ENCODE assay signal across 8 cellular contexts in genomic region chr9:99907208-99907532, GRCh38. TPM values are rescaled to one million over a fixed set of nuclear protein-coding genes. Genes with fewer than 3 reads are reported as not detected.
DNase-seq lines count a peak whose midpoint lies in the region; ATAC-seq and TF ChIP-seq lines count a peak whose summit lies in the region.

No MANE protein-coding gene starts in this region.

- H3K4me1 ChIP-seq in MM.1S (ENCODE audit: low read length) (peaks cover 10% of the 10 kb centered on the region), neuronal stem cell (ENCODE audit: control insufficient read depth in 2 of 2, insufficient read depth in 1 of 2, low read depth in 1 of 2, low read length in 2 of 2) (peaks cover 0 to 2% of the 10 kb centered on the region in 2 donors)

- H3K36me3 Mint-ChIP-seq in CD4-positive, alpha-beta T cell (ENCODE audit: low read depth) = peaks cover 22% of the 10 kb centered on the region
- peaks cover 19% of the 10 kb centered on the region for H3K36me3 Mint-ChIP-seq in effector memory CD8-positive, alpha-beta T cell (ENCODE audit: insufficient read depth)

- no peak overlapping the region for H2BK15ac ChIP-seq in neuronal stem cell (ENCODE audit: low read length)

- H3K79me1 ChIP-seq in neuronal stem cell (ENCODE audit: low read depth, low read length) = no peaks in the 10 kb centered on the region

- H3F3A ChIP-seq in MM.1S (ENCODE audit: insufficient read depth, low read length) = 0 out of 2 replicates have a peak, but pooled peaks cover 8% of the 10 kb centered on the region

- H3K9ac ChIP-seq in MM.1S (ENCODE audit: low read length) = peak overlapping the region; percentile 92
- peak overlapping the region; percentile 86 for H3K9ac ChIP-seq in neuronal stem cell (ENCODE audit: low read depth, low read length, poor library complexity)

- POLR2A ChIA-PET in CD4-positive, alpha-beta T cell (lab: Charles Lee) = interaction anchor here (0.6 to 3.5 kb wide), 15 partner anchors 8 to 1491 kb away, joined by 3 to 49 read pairs (median 4); partner anchors contain the start of genes ERP44, INVS, MRPL50 and NR4A3

- no peak overlapping the region for H4K91ac ChIP-seq in neuronal stem cell (ENCODE audit: low read depth, low read length, poor library complexity)

- no peak overlapping the region for H2BK12ac ChIP-seq in neuronal stem cell (ENCODE audit: low read length)

- peaks cover 27% of the 10 kb centered on the region for H3K79me2 ChIP-seq in MM.1S (ENCODE audit: low read length)

- H2BK5ac ChIP-seq in neuronal stem cell (ENCODE audit: low read length) = no peak overlapping the region

- no peak for DNase-seq in CD4-positive, alpha-beta T cell
- DNase-seq in MM.1S = no peak
- no peak for DNase-seq in effector memory CD8-positive, alpha-beta T cell
- DNase-seq in neuronal stem cell (ENCODE audit: low spot score) = no peak
- no peak for DNase-seq in A172 (ENCODE audit: low spot score)

- no peaks in the 10 kb centered on the region for H3K27me3 ChIP-seq in CD4-positive, alpha-beta T cell (ENCODE audit: control insufficient read depth, insufficient read depth, low read length)
- H3K27me3 ChIP-seq in MM.1S (replicated peaks; ENCODE audit: insufficient read depth, low read length) = no peaks in the 10 kb centered on the region
- H3K27me3 ChIP-seq in neuronal stem cell (ENCODE audit: control insufficient read depth in 3 of 3, insufficient read depth in 3 of 3, low read depth in 1 of 3, low read length in 3 of 3) = peaks cover 0 to 6% (median 0%) of the 10 kb centered on the region in 3 experiments

- no peaks in the 10 kb centered on the region for H3K9me3 ChIP-seq in CD4-positive, alpha-beta T cell (ENCODE audit: control insufficient read depth, low read length)
- H3K9me3 ChIP-seq in MM.1S (replicated peaks; ENCODE audit: insufficient read depth, low read length) = no peaks in the 10 kb centered on the region
- H3K9me3 ChIP-seq in neuronal stem cell (replicated peaks in 1 of 2; ENCODE audit: control insufficient read depth in 2 of 2, insufficient read depth in 1 of 2, low read depth in 1 of 2, low read length in 2 of 2) = no peaks in the 10 kb centered on the region

- no peaks in the 10 kb centered on the region for H3K9me3 Mint-ChIP-seq in CD4-positive, alpha-beta T cell
- H3K9me3 Mint-ChIP-seq in effector memory CD8-positive, alpha-beta T cell = no peaks in the 10 kb centered on the region

- H3K23ac ChIP-seq in neuronal stem cell (ENCODE audit: low read depth, low read length, poor library complexity) = no peak overlapping the region

- intact Hi-C loops in CD4-positive, alpha-beta T cell (cut with DNase I, micrococcal nuclease) = loop anchor here (2.0 to 10.0 kb wide), 7 partner anchors 88 to 1490 kb away; partner anchors contain the start of genes ERP44 (in 2 of the 2), INVS (in 2 of the 2), ALG2 (in 1 of the 2) and GALNT12 (in 1 of the 2)

- H3K27ac ChIP-seq in CD4-positive, alpha-beta T cell (ENCODE audit: low read depth, low read length) = peak overlapping the region; percentile 98
- H3K27ac ChIP-seq in MM.1S (ENCODE audit: low read length) (peak overlapping the region; percentile 77), neuronal stem cell (replicated peaks; ENCODE audit: low read length) (no peak overlapping the region)

- no peak overlapping the region for H4K8ac ChIP-seq in neuronal stem cell (ENCODE audit: low read depth, low read length)

- no peak overlapping the region for H2AK5ac ChIP-seq in neuronal stem cell (ENCODE audit: low read depth, low read length)

- WGBS in neuronal stem cell (ENCODE audit: extremely low coverage in 2 of 2, insufficient read length in 2 of 2, insufficient replicate concordance in 1 of 2), 2 donors = no CpG with 5 or more reads among the region's 9 CpGs

- peaks cover 48% of the 10 kb centered on the region for H3K4me1 Mint-ChIP-seq in CD4-positive, alpha-beta T cell (ENCODE audit: low read depth)
- peaks cover 19 to 34% of the 10 kb centered on the region in 2 donors for H3K4me1 Mint-ChIP-seq in effector memory CD8-positive, alpha-beta T cell (ENCODE audit: low read depth in 2 of 2)

- H3K14ac ChIP-seq in neuronal stem cell (ENCODE audit: low read length) = no peak overlapping the region

- H3K36me3 ChIP-seq in MM.1S (replicated peaks; ENCODE audit: insufficient read depth, low read length) = no peaks in the 10 kb centered on the region
- H3K36me3 ChIP-seq in neuronal stem cell (replicated peaks in 1 of 2; ENCODE audit: control insufficient read depth in 2 of 2, insufficient read depth in 2 of 2, low read length in 2 of 2) = peaks cover 0 to 3% of the 10 kb centered on the region in 2 donors

- H3K9me2 ChIP-seq in MM.1S (replicated peaks; ENCODE audit: insufficient read depth, low read length) = no peaks in the 10 kb centered on the region

- H3K4me2 ChIP-seq in MM.1S (ENCODE audit: low read depth, low read length) (peak overlapping the region; percentile 58), neuronal stem cell (ENCODE audit: insufficient read depth, low read length, poor library complexity, severe bottlenecking) (peak overlapping the region; percentile 66)

- H3K27me3 Mint-ChIP-seq in CD4-positive, alpha-beta T cell = no peaks in the 10 kb centered on the region
- H3K27me3 Mint-ChIP-seq in effector memory CD8-positive, alpha-beta T cell = peaks cover 0 to 5% of the 10 kb centered on the region in 2 donors

- no peak overlapping the region for H3K4ac ChIP-seq in neuronal stem cell (ENCODE audit: low read length)

- H2BK120ac ChIP-seq in neuronal stem cell (ENCODE audit: low read depth, low read length) = no peak overlapping the region

- peak overlapping the region; percentile 86 for H3K4me3 ChIP-seq in MM.1S (ENCODE audit: low read length)
- peak overlapping the region; percentile 84 to 85 for H3K4me3 ChIP-seq in neuronal stem cell (ENCODE audit: low read length in 2 of 2)

- ATAC-seq in CD4-positive, alpha-beta T cell (ENCODE audit: poor library complexity) = no peak
- ATAC-seq in effector memory CD8-positive, alpha-beta T cell (replicated peaks) = no peak
- no peak for ATAC-seq in GM19452 (IDR thresholded peaks at IDR 0.05; ENCODE audit: unreplicated experiment)
- ATAC-seq in HG02588 (IDR thresholded peaks at IDR 0.05; ENCODE audit: unreplicated experiment) = no peak
- ATAC-seq in HG03432 (IDR thresholded peaks at IDR 0.05; ENCODE audit: unreplicated experiment) = no peak

- H2AFZ ChIP-seq in MM.1S (ENCODE audit: low read length) = peak overlapping the region; percentile 61
- H2AFZ ChIP-seq in neuronal stem cell (ENCODE audit: low read length) = peak overlapping the region; percentile 95

- no peaks in the 10 kb centered on the region for H4K20me1 ChIP-seq in MM.1S (ENCODE audit: insufficient read depth, low read length)

- CTCF ChIA-PET in CD4-positive, alpha-beta T cell (lab: Charles Lee) = interaction anchor here (2.0 to 2.1 kb wide), 3 partner anchors 51 to 87 kb away, joined by 4 to 6 read pairs (median 6); partner anchors contain the start of gene NR4A3

- H3K4me3 Mint-ChIP-seq in CD4-positive, alpha-beta T cell = peak overlapping the region; percentile 100
- H3K4me3 Mint-ChIP-seq in effector memory CD8-positive, alpha-beta T cell = peak overlapping the region; percentile 92 to 97

- H3K27ac Mint-ChIP-seq in CD4-positive, alpha-beta T cell = peak overlapping the region; percentile 100
- H3K27ac Mint-ChIP-seq in effector memory CD8-positive, alpha-beta T cell = peak overlapping the region; percentile 98 to 99

- TF ChIP-seq CTCF in CD4-positive, alpha-beta T cell (IDR thresholded peaks at IDR 0.05) = no peak
- TF ChIP-seq CTCF in MM.1S (IDR thresholded peaks at IDR 0.05; ENCODE audit: low read length) = no peak

- H3K18ac ChIP-seq in neuronal stem cell (ENCODE audit: low read length) = peak overlapping the region; percentile 93

RNA-seq across cellular contexts. Expression of gene STX17, which starts 0.7 kb away (rescaled TPM):
- total RNA-seq in CD4-positive, alpha-beta T cell = 10 to 100 TPM; 29.3 to 31.3 TPM
- polyA plus RNA-seq in neuronal stem cell (2013, experiment 1 of 2) = 15.7 TPM
- polyA plus RNA-seq in neuronal stem cell (2013, experiment 2 of 2) = 16.4 TPM
- 26.9 and 66.3 TPM in 2 replicates for total RNA-seq in A172 (2014; rRNA removed; shearing (Covaris generic))
